In genomic region chr19:1251503-1252220, GRCh38 we compare ENCODE assay signal across 6 cellular contexts. TPM values are rescaled to one million over a fixed set of nuclear protein-coding genes. Genes with fewer than 3 reads are reported as not detected.
DNase-seq lines count a peak whose midpoint lies in the region; ATAC-seq and TF ChIP-seq lines count a peak whose summit lies in the region.

No MANE protein-coding gene starts in this region.

- DNase-seq in Caki2 (ENCODE audit: low read depth): peak; percentile 34
- DNase-seq in effector CD8-positive, alpha-beta T cell (lab: John Stamatoyannopoulos, UW): peak; percentile 58
- peak; percentile 61 for DNase-seq in retina
- no peak for DNase-seq in NCI-H1048 (lab: John Stamatoyannopoulos, UW)

- no peak for ATAC-seq in HG03521 (IDR thresholded peaks at IDR 0.05; ENCODE audit: unreplicated experiment)

- in situ Hi-C loops in Caki2 (cut with HindIII; ENCODE audit: low pct_unique_long_range_greater_than_20kb, low sequenced_read_pairs): no loop called here

- TF ChIP-seq POLR2A in Raji (IDR thresholded peaks at IDR 0.05; ENCODE audit: insufficient read depth, low read depth, low read length): peak; percentile 26

RNA-seq across cellular contexts. Expression of gene MIDN, which starts 3.3 kb away (rescaled TPM):
- 5.8 and 7.6 TPM in 2 replicates for total RNA-seq in Caki2 (2014; rRNA removed; shearing (Covaris generic); ENCODE audit: low replicate concordance)

RNA-seq across cellular contexts. Expression of gene ATP5F1D, which starts 10.1 kb away (rescaled TPM):
- 17.9 and 24.9 TPM in 2 replicates for total RNA-seq in Caki2 (2014; rRNA removed; shearing (Covaris generic); ENCODE audit: low replicate concordance)

RNA-seq across cellular contexts. Expression of gene CBARP, which starts 13.9 kb away (rescaled TPM):
- 0.24 and 1.9 TPM in 2 replicates for total RNA-seq in Caki2 (2014; rRNA removed; shearing (Covaris generic); ENCODE audit: low replicate concordance)

RNA-seq across cellular contexts. Expression of gene CIRBP, which starts 17.5 kb away (rescaled TPM):
- 51.1 and 84.1 TPM in 2 replicates for total RNA-seq in Caki2 (2014; rRNA removed; shearing (Covaris generic); ENCODE audit: low replicate concordance)

RNA-seq across cellular contexts. Expression of gene FAM174C, which starts 23.7 kb away (rescaled TPM):
- 24.8 and 29.5 TPM in 2 replicates for total RNA-seq in Caki2 (2014; rRNA removed; shearing (Covaris generic); ENCODE audit: low replicate concordance)
